9 cellular contexts compared by ENCODE assay signal in the genomic region with DNA sequence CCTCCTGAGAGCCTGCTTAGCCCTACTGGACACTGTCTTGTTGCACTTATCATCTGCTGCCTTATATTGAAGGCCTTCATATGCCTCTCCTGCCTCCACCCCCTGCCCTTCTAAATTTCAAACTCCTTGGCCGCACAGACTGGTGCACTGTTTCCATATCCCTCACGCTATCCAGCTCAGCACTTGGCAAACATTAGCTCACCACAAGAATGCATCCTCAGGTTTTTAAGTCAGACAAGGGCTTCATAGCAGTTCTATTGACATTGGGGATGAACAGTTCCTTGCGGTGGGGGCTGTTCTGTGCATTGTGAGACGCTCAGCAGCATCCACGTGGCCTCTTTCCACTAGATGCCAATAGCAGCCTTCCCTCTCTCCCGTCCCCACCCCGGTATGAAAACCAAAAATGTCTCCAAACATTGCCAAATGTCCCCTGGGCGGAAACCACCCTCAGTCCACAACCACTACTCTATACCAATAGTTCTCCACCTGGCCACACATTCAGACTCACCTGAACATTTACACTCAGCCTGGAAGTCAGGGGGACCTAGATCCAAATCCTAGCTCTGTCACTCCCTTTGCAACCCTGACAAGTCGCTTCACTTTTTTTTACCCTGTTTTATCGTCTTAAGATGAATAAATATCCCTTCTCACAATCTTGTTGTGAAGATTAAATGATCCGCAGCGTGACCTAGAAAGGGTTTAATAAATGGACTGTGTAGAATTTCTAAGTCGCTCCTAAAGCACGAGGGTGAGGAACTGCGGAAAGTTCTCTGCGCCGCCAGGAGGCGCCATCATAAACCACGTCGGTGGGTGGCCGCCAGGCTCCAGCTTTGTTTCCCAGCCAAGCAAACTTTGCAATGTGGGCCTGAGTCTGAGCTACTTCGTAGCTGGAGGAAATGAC.
DNase-seq lines count a peak whose midpoint lies in the region; ATAC-seq and TF ChIP-seq lines count a peak whose summit lies in the region.
"Had no signal": no experiment of that assay in that cellular context is flagged by ENCODE, and none has a peak within 500 bp of the region (broad histone marks: within the 10 kb centered on the region; RNA-seq: fewer than 3 reads in every experiment).

No MANE protein-coding gene starts in this region.

- CTCF ChIA-PET in GM10248 (lab: Yijun Ruan, JAX): interaction anchor here (0.9 to 6.0 kb wide), 15 partner anchors 9 to 366 kb away, joined by 3 to 153 read pairs (median 7); partner anchors contain the start of gene RPS19

- H3K4me3 ChIP-seq in NB4 (ENCODE audit: low read depth, low read length) (no peak overlapping the region), epithelial cell of esophagus (ENCODE audit: low read length) (no peak overlapping the region)

- no peak overlapping the region for H3K4me3 Mint-ChIP-seq in nephron
- H3K4me3 Mint-ChIP-seq: activated naive CD4-positive, alpha-beta T cell treated with anti-CD3 and anti-CD28 coated beads, Interleukin-2, amount 50 U/mL, for 24 hours had no signal

- no peaks in the 10 kb centered on the region for H3K36me3 Mint-ChIP-seq in nephron (ENCODE audit: low read depth)
- H3K36me3 Mint-ChIP-seq: activated naive CD4-positive, alpha-beta T cell treated with anti-CD3 and anti-CD28 coated beads, Interleukin-2, amount 50 U/mL, for 24 hours had no signal

- no peak for TF ChIP-seq POLR2A in NB4 (IDR thresholded peaks at IDR 0.05; ENCODE audit: extremely low read depth, insufficient read length)

- no peak overlapping the region for H3K27ac Mint-ChIP-seq in nephron
- H3K27ac Mint-ChIP-seq: activated naive CD4-positive, alpha-beta T cell treated with anti-CD3 and anti-CD28 coated beads, Interleukin-2, amount 50 U/mL, for 24 hours had no signal

- POLR2A ChIA-PET in GM10248 (lab: Yijun Ruan, JAX): no interaction called here

- H3K9me3 Mint-ChIP-seq in nephron: no peaks in the 10 kb centered on the region
- H3K9me3 Mint-ChIP-seq: activated naive CD4-positive, alpha-beta T cell treated with anti-CD3 and anti-CD28 coated beads, Interleukin-2, amount 50 U/mL, for 24 hours had no signal

- no peaks in the 10 kb centered on the region for H3K4me1 Mint-ChIP-seq in nephron

- ATAC-seq in GM18870 (IDR thresholded peaks at IDR 0.05; ENCODE audit: unreplicated experiment): no peak
- ATAC-seq in HG02981 (IDR thresholded peaks at IDR 0.05; ENCODE audit: unreplicated experiment): no peak
- no peak for ATAC-seq in HG02970 (IDR thresholded peaks at IDR 0.05; ENCODE audit: low FRiP score, unreplicated experiment)

- TF ChIP-seq CTCF in GM10248 (IDR thresholded peaks at IDR 0.05; ENCODE audit: control extremely low read depth, extremely low read depth, low read depth, missing control alignments): peak; percentile 73
- peak; percentile 62 for TF ChIP-seq CTCF in NB4 (IDR thresholded peaks at IDR 0.05; ENCODE audit: low read depth, low read length)
- peak; percentile 75 for TF ChIP-seq CTCF in epithelial cell of esophagus (IDR thresholded peaks at IDR 0.05; ENCODE audit: insufficient read depth, low read depth, low read length, missing control alignments)
- TF ChIP-seq CTCF in nephron (IDR thresholded peaks at IDR 0.05; ENCODE audit: unreplicated experiment in 3 of 3): peak; percentile 37 to 60 (median 46)

- H3K27me3 Mint-ChIP-seq in nephron (ENCODE audit: low read depth): peaks cover 53% of the 10 kb centered on the region

- DNase-seq in GM10248 (ENCODE audit: extremely low spot score) (peak; percentile 49), NB4 (ENCODE audit: low read depth) (peak; percentile 56), epithelial cell of esophagus (ENCODE audit: low read depth) (peak; percentile 58)
- DNase-seq in activated CD4-positive, alpha-beta T cell treated with anti-CD3 and anti-CD28 coated beads, Interleukin-2, amount 50 U/mL, for 48 hours: peak; percentile 54 to 62
